7 cellular contexts compared by ENCODE assay signal in the genomic region with DNA sequence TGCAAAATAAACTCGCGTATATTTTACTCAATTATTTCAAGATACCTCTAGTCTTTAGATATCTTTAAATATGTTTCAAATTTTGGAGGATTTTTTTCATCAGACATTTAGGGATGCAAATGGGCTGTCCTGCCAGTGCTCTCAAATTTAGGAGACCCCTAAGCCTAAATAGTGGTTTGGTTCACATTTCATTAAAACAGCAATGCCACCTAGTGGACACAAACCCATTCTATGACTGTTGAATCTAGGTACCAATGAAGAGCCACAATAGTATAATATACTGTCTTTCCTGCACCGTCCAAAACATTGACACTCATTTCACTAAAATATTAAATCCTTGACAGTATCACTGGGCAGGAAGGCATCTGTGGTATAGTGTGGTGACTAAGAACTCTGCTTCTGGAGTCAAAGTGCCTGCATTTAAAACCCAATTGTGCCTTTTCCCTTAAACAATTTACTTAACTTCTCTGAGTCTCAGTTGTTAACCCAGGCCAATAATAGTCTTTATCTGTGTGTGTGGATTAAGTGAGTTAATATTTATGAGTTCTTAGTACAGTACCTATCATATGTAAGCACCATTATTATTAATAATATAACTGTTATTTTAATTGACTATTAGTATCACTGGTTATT.
A peak's percentile ranks its signal among the peaks of the same experiment; 100 is the strongest.
DNase-seq lines count a peak whose midpoint lies in the region; ATAC-seq and TF ChIP-seq lines count a peak whose summit lies in the region.

No MANE protein-coding gene starts in this region.

- intact Hi-C loops in colonic mucosa (cut with DNase I): no loop called here

- no peak overlapping the region for H3K9ac ChIP-seq in colonic mucosa (ENCODE audit: low read depth in 2 of 2, low read length in 2 of 2)

- no peak for DNase-seq in kidney epithelial cell (ENCODE audit: low read depth)
- DNase-seq in colonic mucosa: no peak
- DNase-seq in activated effector memory CD4-positive, alpha-beta T cell treated with anti-CD3 and anti-CD28 coated beads, Interleukin-2, amount 50 U/mL, for 16 hours: no peak
- no peak for DNase-seq in NCI-H2107 treated with DMSO at 0.1 percent for 48 hours (lab: John Stamatoyannopoulos, UW; ENCODE audit: unreplicated experiment)

- H3K4me3 ChIP-seq in GM12875 (ENCODE audit: low read depth, low read length) (no peak overlapping the region), kidney epithelial cell (ENCODE audit: low read depth, low read length) (no peak overlapping the region), colonic mucosa (no peak overlapping the region)

- peak; percentile 48; the same call in 1 of the 2 replicates for TF ChIP-seq CTCF in GM12875 (IDR thresholded peaks at IDR 0.05; ENCODE audit: borderline replicate concordance, insufficient read depth, low read depth, low read length)
- peak; percentile 68 for TF ChIP-seq CTCF in kidney epithelial cell (IDR thresholded peaks at IDR 0.05; ENCODE audit: insufficient read depth, low read length, poor library complexity, severe bottlenecking)
- no peak for TF ChIP-seq CTCF in colonic mucosa (IDR thresholded peaks at IDR 0.05)

- H3K9me3 ChIP-seq in colonic mucosa: no peaks in the 10 kb centered on the region

- H3K4me1 ChIP-seq in colonic mucosa: no peaks in the 10 kb centered on the region

- H3K36me3 ChIP-seq in kidney epithelial cell (ENCODE audit: control insufficient read depth, insufficient read depth, low read length) (no peaks in the 10 kb centered on the region), colonic mucosa (no peaks in the 10 kb centered on the region)

- ATAC-seq in HG02973 (IDR thresholded peaks at IDR 0.05; ENCODE audit: unreplicated experiment) (peak; percentile 51), SK-N-SH treated with all-trans-retinoic acid at 6 μM for 48 hours (peak; percentile 80)

- H3K27ac ChIP-seq in colonic mucosa: no peak overlapping the region

- H3K27me3 ChIP-seq in kidney epithelial cell (ENCODE audit: control insufficient read depth, insufficient read depth, low read length): no peaks in the 10 kb centered on the region
- no peaks in the 10 kb centered on the region for H3K27me3 ChIP-seq in colonic mucosa

TF ChIP-seq in SK-N-SH treated with all-trans-retinoic acid at 6 μM for 48 hours, 23 proteins besides CTCF, POLR2A, EP300 and RAD21:
- no peak for TF ChIP-seq OSR1 (CRISPR knock-in tag; IDR thresholded peaks at IDR 0.05)
- TF ChIP-seq ZFP3 (CRISPR knock-in tag; IDR thresholded peaks at IDR 0.05): no peak
- no peak for TF ChIP-seq ZC3H10 (CRISPR knock-in tag; IDR thresholded peaks at IDR 0.05)
- TF ChIP-seq SNAI2 (CRISPR knock-in tag; IDR thresholded peaks at IDR 0.05): no peak
- no peak for TF ChIP-seq ZFP30 (CRISPR knock-in tag; IDR thresholded peaks at IDR 0.05)
- TF ChIP-seq ISL1 (CRISPR knock-in tag; IDR thresholded peaks at IDR 0.05): no peak
- no peak for TF ChIP-seq TOX (CRISPR knock-in tag; IDR thresholded peaks at IDR 0.05; ENCODE audit: borderline replicate concordance)
- TF ChIP-seq ZNF565 (CRISPR knock-in tag; conservative IDR thresholded peaks at IDR 0.05; ENCODE audit: low read depth): no peak
- TF ChIP-seq PPARA (CRISPR knock-in tag; IDR thresholded peaks at IDR 0.05; ENCODE audit: borderline replicate concordance): no peak
- TF ChIP-seq GLIS3 (CRISPR knock-in tag; IDR thresholded peaks at IDR 0.05): no peak
